Comparison of ENCODE assay signal across 1 cellular context in the genomic region with DNA sequence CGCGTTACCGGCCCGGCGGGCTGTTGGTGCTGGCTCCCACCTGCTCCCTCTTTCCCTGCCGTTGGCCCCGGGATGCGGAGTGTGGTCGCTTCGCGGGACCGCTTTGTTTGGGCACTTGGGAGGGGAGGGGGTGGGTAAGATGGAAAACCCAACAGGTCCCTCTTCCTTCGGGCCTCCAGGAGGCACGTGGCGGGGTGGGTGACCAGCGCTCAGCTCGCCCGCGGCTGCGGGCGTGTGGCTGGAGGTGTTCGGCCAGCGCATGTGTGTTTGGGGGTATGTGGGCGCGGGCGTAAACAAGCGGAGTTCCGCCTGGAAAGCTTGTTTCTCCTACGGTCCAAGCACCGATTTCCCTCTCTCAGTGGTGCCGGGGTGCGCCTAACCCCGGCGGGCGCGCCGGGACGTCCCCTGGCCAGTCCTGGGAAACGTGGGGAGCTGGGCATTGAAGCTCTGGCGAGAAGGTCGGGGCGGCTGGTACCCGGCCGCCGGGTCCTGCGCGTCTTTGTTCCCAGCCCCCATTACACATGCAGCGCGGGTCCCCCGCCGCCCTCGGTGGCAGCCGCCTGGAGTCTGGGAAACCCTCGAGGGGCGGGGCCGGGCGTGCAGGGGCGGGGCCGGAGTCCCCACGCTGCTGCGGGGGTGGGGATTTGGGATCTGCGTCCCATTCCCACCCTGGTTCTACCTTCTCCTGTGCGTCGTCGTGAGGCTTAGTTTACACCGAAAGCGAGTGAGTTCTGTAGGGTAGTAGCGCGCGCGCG.
TF ChIP-seq lines count a peak whose summit lies in the region.

No MANE protein-coding gene starts in this region.

TF ChIP-seq in HepG2, 621 proteins besides CTCF, POLR2A, EP300 and RAD21 (continued from another document and continues in another):
- TF ChIP-seq, protein P1, sequence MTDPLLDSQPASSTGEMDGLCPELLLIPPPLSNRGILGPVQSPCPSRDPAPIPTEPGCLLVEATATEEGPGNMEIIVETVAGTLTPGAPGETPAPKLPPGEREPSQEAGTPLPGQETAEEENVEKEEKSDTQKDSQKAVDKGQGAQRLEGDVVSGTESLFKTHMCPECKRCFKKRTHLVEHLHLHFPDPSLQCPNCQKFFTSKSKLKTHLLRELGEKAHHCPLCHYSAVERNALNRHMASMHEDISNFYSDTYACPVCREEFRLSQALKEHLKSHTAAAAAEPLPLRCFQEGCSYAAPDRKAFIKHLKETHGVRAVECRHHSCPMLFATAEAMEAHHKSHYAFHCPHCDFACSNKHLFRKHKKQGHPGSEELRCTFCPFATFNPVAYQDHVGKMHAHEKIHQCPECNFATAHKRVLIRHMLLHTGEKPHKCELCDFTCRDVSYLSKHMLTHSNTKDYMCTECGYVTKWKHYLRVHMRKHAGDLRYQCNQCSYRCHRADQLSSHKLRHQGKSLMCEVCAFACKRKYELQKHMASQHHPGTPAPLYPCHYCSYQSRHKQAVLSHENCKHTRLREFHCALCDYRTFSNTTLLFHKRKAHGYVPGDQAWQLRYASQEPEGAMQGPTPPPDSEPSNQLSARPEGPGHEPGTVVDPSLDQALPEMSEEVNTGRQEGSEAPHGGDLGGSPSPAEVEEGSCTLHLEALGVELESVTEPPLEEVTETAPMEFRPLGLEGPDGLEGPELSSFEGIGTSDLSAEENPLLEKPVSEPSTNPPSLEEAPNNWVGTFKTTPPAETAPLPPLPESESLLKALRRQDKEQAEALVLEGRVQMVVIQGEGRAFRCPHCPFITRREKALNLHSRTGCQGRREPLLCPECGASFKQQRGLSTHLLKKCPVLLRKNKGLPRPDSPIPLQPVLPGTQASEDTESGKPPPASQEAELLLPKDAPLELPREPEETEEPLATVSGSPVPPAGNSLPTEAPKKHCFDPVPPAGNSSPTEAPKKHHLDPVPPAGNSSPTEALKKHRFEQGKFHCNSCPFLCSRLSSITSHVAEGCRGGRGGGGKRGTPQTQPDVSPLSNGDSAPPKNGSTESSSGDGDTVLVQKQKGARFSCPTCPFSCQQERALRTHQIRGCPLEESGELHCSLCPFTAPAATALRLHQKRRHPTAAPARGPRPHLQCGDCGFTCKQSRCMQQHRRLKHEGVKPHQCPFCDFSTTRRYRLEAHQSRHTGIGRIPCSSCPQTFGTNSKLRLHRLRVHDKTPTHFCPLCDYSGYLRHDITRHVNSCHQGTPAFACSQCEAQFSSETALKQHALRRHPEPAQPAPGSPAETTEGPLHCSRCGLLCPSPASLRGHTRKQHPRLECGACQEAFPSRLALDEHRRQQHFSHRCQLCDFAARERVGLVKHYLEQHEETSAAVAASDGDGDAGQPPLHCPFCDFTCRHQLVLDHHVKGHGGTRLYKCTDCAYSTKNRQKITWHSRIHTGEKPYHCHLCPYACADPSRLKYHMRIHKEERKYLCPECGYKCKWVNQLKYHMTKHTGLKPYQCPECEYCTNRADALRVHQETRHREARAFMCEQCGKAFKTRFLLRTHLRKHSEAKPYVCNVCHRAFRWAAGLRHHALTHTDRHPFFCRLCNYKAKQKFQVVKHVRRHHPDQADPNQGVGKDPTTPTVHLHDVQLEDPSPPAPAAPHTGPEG (CRISPR knock-in tag; IDR thresholded peaks at IDR 0.05): no peak; the same call in 1 of the 2 replicates
- TF ChIP-seq, protein P2, sequence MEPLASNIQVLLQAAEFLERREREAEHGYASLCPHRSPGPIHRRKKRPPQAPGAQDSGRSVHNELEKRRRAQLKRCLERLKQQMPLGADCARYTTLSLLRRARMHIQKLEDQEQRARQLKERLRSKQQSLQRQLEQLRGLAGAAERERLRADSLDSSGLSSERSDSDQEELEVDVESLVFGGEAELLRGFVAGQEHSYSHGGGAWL (CRISPR knock-in tag; IDR thresholded peaks at IDR 0.05): no peak
- TF ChIP-seq ELF3 (CRISPR knock-in tag; IDR thresholded peaks at IDR 0.05) (0 out of 2 replicates have a peak, but pooled peaks have one; percentile 14), SRF (IDR thresholded peaks at IDR 0.05; ENCODE audit: low read depth, low read length) (no peak), ZFP1 (CRISPR knock-in tag; IDR thresholded peaks at IDR 0.05) (no peak), ZNF292 (CRISPR knock-in tag; IDR thresholded peaks at IDR 0.05; ENCODE audit: borderline replicate concordance, low read depth) (no peak), ZNF547 (CRISPR knock-in tag; IDR thresholded peaks at IDR 0.05) (no peak), AGO1 (IDR thresholded peaks at IDR 0.05; ENCODE audit: low read depth, low read length, poor library complexity, severe bottlenecking) (no peak), ZNF501 (CRISPR knock-in tag; IDR thresholded peaks at IDR 0.05) (peak; percentile 54; the same call in 1 of the 2 replicates), TOE1 (CRISPR knock-in tag; IDR thresholded peaks at IDR 0.05) (no peak), ZNF605 (CRISPR knock-in tag; IDR thresholded peaks at IDR 0.05) (peak; percentile 72), TGIF2 (CRISPR knock-in tag; IDR thresholded peaks at IDR 0.05) (no peak), WIZ (CRISPR knock-in tag; IDR thresholded peaks at IDR 0.05) (no peak; the same call in 1 of the 2 replicates), ZNF766 (CRISPR knock-in tag; IDR thresholded peaks at IDR 0.05; ENCODE audit: borderline replicate concordance) (no peak), FOSL2 (CRISPR knock-in tag; IDR thresholded peaks at IDR 0.05) (0 out of 2 replicates have a peak, but pooled peaks have one; percentile 5), MLLT10 (CRISPR knock-in tag; IDR thresholded peaks at IDR 0.05) (no peak), ZNF558 (CRISPR knock-in tag; IDR thresholded peaks at IDR 0.05; ENCODE audit: borderline replicate concordance) (peak; percentile 41; the same call in 1 of the 2 replicates), HNRNPL (IDR thresholded peaks at IDR 0.05; ENCODE audit: low read depth, low read length) (no peak), ZNF850 (CRISPR knock-in tag; conservative IDR thresholded peaks at IDR 0.05) (no peak), ATM (IDR thresholded peaks at IDR 0.05; ENCODE audit: borderline replicate concordance) (no peak), NFYC (CRISPR knock-in tag; IDR thresholded peaks at IDR 0.05) (no peak), ZNF879 (CRISPR knock-in tag; IDR thresholded peaks at IDR 0.05) (no peak), PHF5A (CRISPR knock-in tag; IDR thresholded peaks at IDR 0.05; ENCODE audit: low read depth, unreplicated experiment) (no peak), NFATC3 (CRISPR knock-in tag; IDR thresholded peaks at IDR 0.05) (no peak), SUZ12 (IDR thresholded peaks at IDR 0.05; ENCODE audit: low read depth, low read length) (no peak), GATAD2A (CRISPR knock-in tag; IDR thresholded peaks at IDR 0.05) (peak; percentile 49), ZNF563 (CRISPR knock-in tag; IDR thresholded peaks at IDR 0.05) (no peak), ZKSCAN1 (IDR thresholded peaks at IDR 0.05; ENCODE audit: low read length) (no peak), CBX5 (CRISPR knock-in tag; IDR thresholded peaks at IDR 0.05; ENCODE audit: borderline replicate concordance) (no peak)
- TF ChIP-seq, protein P3, sequence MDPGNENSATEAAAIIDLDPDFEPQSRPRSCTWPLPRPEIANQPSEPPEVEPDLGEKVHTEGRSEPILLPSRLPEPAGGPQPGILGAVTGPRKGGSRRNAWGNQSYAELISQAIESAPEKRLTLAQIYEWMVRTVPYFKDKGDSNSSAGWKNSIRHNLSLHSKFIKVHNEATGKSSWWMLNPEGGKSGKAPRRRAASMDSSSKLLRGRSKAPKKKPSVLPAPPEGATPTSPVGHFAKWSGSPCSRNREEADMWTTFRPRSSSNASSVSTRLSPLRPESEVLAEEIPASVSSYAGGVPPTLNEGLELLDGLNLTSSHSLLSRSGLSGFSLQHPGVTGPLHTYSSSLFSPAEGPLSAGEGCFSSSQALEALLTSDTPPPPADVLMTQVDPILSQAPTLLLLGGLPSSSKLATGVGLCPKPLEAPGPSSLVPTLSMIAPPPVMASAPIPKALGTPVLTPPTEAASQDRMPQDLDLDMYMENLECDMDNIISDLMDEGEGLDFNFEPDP (CRISPR knock-in tag; conservative IDR thresholded peaks at IDR 0.05): no peak
- TF ChIP-seq, protein P4, sequence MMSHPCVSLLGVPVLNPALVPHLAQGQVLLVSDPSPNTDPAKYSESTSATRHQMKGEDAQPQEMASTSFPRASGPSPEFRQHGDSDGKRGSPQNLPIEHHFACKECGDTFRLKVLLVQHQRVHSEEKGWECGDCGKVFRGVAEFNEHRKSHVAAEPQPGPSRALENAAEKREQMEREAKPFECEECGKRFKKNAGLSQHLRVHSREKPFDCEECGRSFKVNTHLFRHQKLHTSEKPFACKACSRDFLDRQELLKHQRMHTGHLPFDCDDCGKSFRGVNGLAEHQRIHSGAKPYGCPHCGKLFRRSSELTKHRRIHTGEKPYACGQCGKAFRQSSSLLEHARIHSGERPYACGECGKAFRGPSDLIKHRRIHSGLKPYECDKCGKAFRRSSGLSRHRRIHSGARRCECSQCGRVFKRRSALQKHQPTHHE (CRISPR knock-in tag; IDR thresholded peaks at IDR 0.05; ENCODE audit: borderline replicate concordance): no peak
- TF ChIP-seq, protein P5, sequence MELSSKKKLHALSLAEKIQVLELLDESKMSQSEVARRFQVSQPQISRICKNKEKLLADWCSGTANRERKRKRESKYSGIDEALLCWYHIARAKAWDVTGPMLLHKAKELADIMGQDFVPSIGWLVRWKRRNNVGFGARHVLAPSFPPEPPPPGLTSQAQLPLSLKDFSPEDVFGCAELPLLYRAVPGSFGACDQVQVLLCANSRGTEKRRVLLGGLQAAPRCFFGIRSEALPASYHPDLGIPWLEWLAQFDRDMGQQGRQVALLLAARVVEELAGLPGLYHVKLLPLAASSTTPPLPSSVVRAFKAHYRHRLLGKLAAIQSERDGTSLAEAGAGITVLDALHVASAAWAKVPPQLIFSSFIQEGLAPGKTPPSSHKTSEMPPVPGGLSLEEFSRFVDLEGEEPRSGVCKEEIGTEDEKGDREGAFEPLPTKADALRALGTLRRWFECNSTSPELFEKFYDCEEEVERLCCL (CRISPR knock-in tag; IDR thresholded peaks at IDR 0.05; ENCODE audit: borderline replicate concordance): no peak
- TF ChIP-seq, protein P6, sequence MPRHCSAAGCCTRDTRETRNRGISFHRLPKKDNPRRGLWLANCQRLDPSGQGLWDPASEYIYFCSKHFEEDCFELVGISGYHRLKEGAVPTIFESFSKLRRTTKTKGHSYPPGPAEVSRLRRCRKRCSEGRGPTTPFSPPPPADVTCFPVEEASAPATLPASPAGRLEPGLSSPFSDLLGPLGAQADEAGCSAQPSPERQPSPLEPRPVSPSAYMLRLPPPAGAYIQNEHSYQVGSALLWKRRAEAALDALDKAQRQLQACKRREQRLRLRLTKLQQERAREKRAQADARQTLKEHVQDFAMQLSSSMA (CRISPR knock-in tag; IDR thresholded peaks at IDR 0.05): 0 out of 2 replicates have a peak, but pooled peaks have one; percentile 26
- TF ChIP-seq, protein P7, sequence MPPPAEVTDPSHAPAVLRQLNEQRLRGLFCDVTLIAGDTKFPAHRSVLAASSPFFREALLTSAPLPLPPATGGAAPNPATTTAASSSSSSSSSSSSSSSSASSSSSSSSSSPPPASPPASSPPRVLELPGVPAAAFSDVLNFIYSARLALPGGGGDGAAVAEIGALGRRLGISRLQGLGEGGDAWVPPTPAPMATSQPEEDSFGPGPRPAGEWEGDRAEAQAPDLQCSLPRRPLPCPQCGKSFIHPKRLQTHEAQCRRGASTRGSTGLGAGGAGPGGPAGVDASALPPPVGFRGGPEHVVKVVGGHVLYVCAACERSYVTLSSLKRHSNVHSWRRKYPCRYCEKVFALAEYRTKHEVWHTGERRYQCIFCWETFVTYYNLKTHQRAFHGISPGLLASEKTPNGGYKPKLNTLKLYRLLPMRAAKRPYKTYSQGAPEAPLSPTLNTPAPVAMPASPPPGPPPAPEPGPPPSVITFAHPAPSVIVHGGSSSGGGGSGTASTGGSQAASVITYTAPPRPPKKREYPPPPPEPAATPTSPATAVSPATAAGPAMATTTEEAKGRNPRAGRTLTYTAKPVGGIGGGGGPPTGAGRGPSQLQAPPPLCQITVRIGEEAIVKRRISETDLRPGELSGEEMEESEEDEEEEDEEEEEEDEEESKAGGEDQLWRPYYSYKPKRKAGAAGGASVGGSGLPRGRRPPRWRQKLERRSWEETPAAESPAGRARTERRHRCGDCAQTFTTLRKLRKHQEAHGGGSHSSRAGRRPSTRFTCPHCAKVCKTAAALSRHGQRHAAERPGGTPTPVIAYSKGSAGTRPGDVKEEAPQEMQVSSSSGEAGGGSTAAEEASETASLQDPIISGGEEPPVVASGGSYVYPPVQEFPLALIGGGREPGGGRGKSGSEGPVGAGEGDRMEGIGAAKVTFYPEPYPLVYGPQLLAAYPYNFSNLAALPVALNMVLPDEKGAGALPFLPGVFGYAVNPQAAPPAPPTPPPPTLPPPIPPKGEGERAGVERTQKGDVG (CRISPR knock-in tag; IDR thresholded peaks at IDR 0.05; ENCODE audit: borderline replicate concordance): no peak
- TF ChIP-seq, protein P8, sequence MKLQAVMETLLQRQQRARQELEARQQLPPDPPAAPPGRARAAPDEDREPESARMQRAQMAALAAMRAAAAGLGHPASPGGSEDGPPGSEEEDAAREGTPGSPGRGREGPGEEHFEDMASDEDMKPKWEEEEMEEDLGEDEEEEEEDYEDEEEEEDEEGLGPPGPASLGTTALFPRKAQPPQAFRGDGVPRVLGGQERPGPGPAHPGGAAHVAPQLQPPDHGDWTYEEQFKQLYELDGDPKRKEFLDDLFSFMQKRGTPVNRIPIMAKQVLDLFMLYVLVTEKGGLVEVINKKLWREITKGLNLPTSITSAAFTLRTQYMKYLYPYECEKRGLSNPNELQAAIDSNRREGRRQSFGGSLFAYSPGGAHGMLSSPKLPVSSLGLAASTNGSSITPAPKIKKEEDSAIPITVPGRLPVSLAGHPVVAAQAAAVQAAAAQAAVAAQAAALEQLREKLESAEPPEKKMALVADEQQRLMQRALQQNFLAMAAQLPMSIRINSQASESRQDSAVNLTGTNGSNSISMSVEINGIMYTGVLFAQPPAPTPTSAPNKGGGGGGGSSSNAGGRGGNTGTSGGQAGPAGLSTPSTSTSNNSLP (IDR thresholded peaks at IDR 0.05; ENCODE audit: low read depth, low read length): no peak
- TF ChIP-seq, protein P9, sequence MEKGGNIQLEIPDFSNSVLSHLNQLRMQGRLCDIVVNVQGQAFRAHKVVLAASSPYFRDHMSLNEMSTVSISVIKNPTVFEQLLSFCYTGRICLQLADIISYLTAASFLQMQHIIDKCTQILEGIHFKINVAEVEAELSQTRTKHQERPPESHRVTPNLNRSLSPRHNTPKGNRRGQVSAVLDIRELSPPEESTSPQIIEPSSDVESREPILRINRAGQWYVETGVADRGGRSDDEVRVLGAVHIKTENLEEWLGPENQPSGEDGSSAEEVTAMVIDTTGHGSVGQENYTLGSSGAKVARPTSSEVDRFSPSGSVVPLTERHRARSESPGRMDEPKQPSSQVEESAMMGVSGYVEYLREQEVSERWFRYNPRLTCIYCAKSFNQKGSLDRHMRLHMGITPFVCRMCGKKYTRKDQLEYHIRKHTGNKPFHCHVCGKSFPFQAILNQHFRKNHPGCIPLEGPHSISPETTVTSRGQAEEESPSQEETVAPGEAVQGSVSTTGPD (CRISPR knock-in tag; IDR thresholded peaks at IDR 0.05): no peak
- TF ChIP-seq, protein P10, sequence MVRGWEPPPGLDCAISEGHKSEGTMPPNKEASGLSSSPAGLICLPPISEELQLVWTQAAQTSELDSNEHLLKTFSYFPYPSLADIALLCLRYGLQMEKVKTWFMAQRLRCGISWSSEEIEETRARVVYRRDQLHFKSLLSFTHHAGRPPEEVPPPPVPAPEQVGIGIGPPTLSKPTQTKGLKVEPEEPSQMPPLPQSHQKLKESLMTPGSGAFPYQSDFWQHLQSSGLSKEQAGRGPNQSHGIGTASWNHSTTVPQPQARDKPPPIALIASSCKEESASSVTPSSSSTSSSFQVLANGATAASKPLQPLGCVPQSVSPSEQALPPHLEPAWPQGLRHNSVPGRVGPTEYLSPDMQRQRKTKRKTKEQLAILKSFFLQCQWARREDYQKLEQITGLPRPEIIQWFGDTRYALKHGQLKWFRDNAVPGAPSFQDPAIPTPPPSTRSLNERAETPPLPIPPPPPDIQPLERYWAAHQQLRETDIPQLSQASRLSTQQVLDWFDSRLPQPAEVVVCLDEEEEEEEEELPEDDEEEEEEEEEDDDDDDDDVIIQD (CRISPR knock-in tag; IDR thresholded peaks at IDR 0.05; ENCODE audit: low read depth): no peak
